Comparison of ENCODE assay signal across 1 cellular context in genomic region chr6:26331809-26332226, GRCh38.
TF ChIP-seq lines count a peak whose summit lies in the region.

No MANE protein-coding gene starts in this region.

TF ChIP-seq in K562, 482 proteins besides CTCF, POLR2A, EP300 and RAD21 (continued from another document and continues in another):
- no peak for TF ChIP-seq IFI16 (CRISPR knock-in tag; IDR thresholded peaks at IDR 0.05)
- TF ChIP-seq PREB (CRISPR knock-in tag; IDR thresholded peaks at IDR 0.05): no peak
- no peak for TF ChIP-seq ZBTB2 (IDR thresholded peaks at IDR 0.05)
- TF ChIP-seq ZNF695 (CRISPR knock-in tag; IDR thresholded peaks at IDR 0.05): no peak
- no peak for TF ChIP-seq RBM15 (IDR thresholded peaks at IDR 0.05; ENCODE audit: insufficient read depth, low read length)
- no peak for TF ChIP-seq SREBF1 (IDR thresholded peaks at IDR 0.05; ENCODE audit: borderline replicate concordance, low read depth, low read length)
- TF ChIP-seq OTX1 (CRISPR knock-in tag; IDR thresholded peaks at IDR 0.05): peak; percentile 65
- no peak for TF ChIP-seq IRF2 (CRISPR knock-in tag; IDR thresholded peaks at IDR 0.05)
- no peak for TF ChIP-seq FOS (IDR thresholded peaks at IDR 0.05; ENCODE audit: extremely low read depth, insufficient read length)
- no peak for TF ChIP-seq ETS2 (tag; IDR thresholded peaks at IDR 0.05; ENCODE audit: borderline replicate concordance, poor library complexity, severe bottlenecking)
- TF ChIP-seq HDAC6 (IDR thresholded peaks at IDR 0.05; ENCODE audit: low read depth, low read length): no peak
- TF ChIP-seq HMGN3 (IDR thresholded peaks at IDR 0.05; ENCODE audit: borderline replicate concordance, extremely low read depth, insufficient read length, low read depth, low read length): peak; percentile 59
- no peak for TF ChIP-seq PML (IDR thresholded peaks at IDR 0.05; ENCODE audit: low read length)
- no peak for TF ChIP-seq CREB3L1 (IDR thresholded peaks at IDR 0.05; ENCODE audit: borderline replicate concordance, low read depth)
- TF ChIP-seq THAP12 (CRISPR knock-in tag; IDR thresholded peaks at IDR 0.05): no peak
- no peak for TF ChIP-seq CREB5 (CRISPR knock-in tag; IDR thresholded peaks at IDR 0.05)
- peak; percentile 68; the same call in 1 of the 2 replicates for TF ChIP-seq JUND (IDR thresholded peaks at IDR 0.05; ENCODE audit: borderline replicate concordance, low read depth, low read length)
- no peak; the same call in 2 of the 3 replicates for TF ChIP-seq JUND (tag; IDR thresholded peaks at IDR 0.05; ENCODE audit: borderline replicate concordance, low read depth, low read length)
- TF ChIP-seq DEAF1 (CRISPR knock-in tag; IDR thresholded peaks at IDR 0.05): no peak
- TF ChIP-seq RNF219 (CRISPR knock-in tag; IDR thresholded peaks at IDR 0.05): no peak
- no peak for TF ChIP-seq SIX5 (IDR thresholded peaks at IDR 0.05; ENCODE audit: borderline replicate concordance in 1 of 2, insufficient read depth in 1 of 2, low read depth in 1 of 2, low read length in 2 of 2)
- TF ChIP-seq CREB1 (IDR thresholded peaks at IDR 0.05): no peak
- TF ChIP-seq CREB1 (CRISPR knock-in tag; IDR thresholded peaks at IDR 0.05): no peak
- no peak for TF ChIP-seq LARP7 (IDR thresholded peaks at IDR 0.05)
- TF ChIP-seq ZNF561 (CRISPR knock-in tag; conservative IDR thresholded peaks at IDR 0.05): no peak
- no peak for TF ChIP-seq ZNF592 (IDR thresholded peaks at IDR 0.05)
- TF ChIP-seq ZNF311 (CRISPR knock-in tag; IDR thresholded peaks at IDR 0.05): no peak
- TF ChIP-seq ZNF280A (IDR thresholded peaks at IDR 0.05; ENCODE audit: low read depth, partially characterized antibody): no peak
- no peak for TF ChIP-seq FOXJ3 (CRISPR knock-in tag; IDR thresholded peaks at IDR 0.05)
- TF ChIP-seq ZNF583 (CRISPR knock-in tag; IDR thresholded peaks at IDR 0.05): no peak
- TF ChIP-seq FOXP4 (CRISPR knock-in tag; IDR thresholded peaks at IDR 0.05; ENCODE audit: borderline replicate concordance): no peak
- no peak for TF ChIP-seq CAMTA2 (CRISPR knock-in tag; conservative IDR thresholded peaks at IDR 0.05)
- TF ChIP-seq MEF2A (IDR thresholded peaks at IDR 0.05; ENCODE audit: control insufficient read depth, low read depth, low read length): no peak
- TF ChIP-seq TRIM28 (IDR thresholded peaks at IDR 0.05): no peak
- no peak for TF ChIP-seq POLR2B (IDR thresholded peaks at IDR 0.05; ENCODE audit: low read depth, partially characterized antibody)
- TF ChIP-seq PTTG1 (tag; IDR thresholded peaks at IDR 0.05; ENCODE audit: low read depth): no peak
- no peak for TF ChIP-seq MAFF (IDR thresholded peaks at IDR 0.05; ENCODE audit: low read length)
- TF ChIP-seq SMARCA5 (IDR thresholded peaks at IDR 0.05): no peak
- peak; percentile 85 for TF ChIP-seq CBFA2T3 (IDR thresholded peaks at IDR 0.05)
- TF ChIP-seq ZSCAN29 (IDR thresholded peaks at IDR 0.05): no peak
- TF ChIP-seq MED1 (CRISPR knock-in tag; IDR thresholded peaks at IDR 0.05; ENCODE audit: borderline replicate concordance): no peak
- TF ChIP-seq PHF8 (IDR thresholded peaks at IDR 0.05; ENCODE audit: borderline replicate concordance, low read length): no peak
